30 cellular contexts compared by ENCODE assay signal in genomic region chr10:60643874-60644273, GRCh38.
"Had no signal": no experiment of that assay in that cellular context is flagged by ENCODE, and none has a peak within 500 bp of the region (broad histone marks: within the 10 kb centered on the region; RNA-seq: fewer than 3 reads in every experiment).

No MANE protein-coding gene starts in this region.

- H3K4me2 ChIP-seq: hepatocyte had no signal

- H3K4me1 ChIP-seq: left ventricle myocardium inferior, prostate gland, transverse colon had no signal

- DNase-seq: activated CD4-positive, alpha-beta T cell treated with anti-CD3 and anti-CD28 coated beads for 36 hours; activated CD4-positive, CD25-positive, alpha-beta regulatory T cell; activated effector memory CD4-positive, alpha-beta T cell treated with Interleukin-2 at 50 U/mL for 16 hours; activated naive CD4-positive, alpha-beta T cell treated with Interleukin-2 at 50 U/mL for 16 hours; activated T-cell treated with anti-CD3 and anti-CD28 coated beads for 4 hours; activated T-cell treated with anti-CD3 and anti-CD28 coated beads, Interleukin-2, amount 50 U/mL, for 72 hours; aorta; cerebellar nuclear complex; dorsolateral prefrontal cortex; effector memory CD4-positive, alpha-beta T cell; gastrocnemius medialis; islet precursor cell; left ventricle myocardium inferior; midbrain; naive thymus-derived CD8-positive, alpha-beta T cell; nucleus accumbens; pancreas; retina; stimulated activated CD4-positive, alpha-beta T cell treated with anti-CD3 and anti-CD28 coated beads, Interleukin-4, amount 100 ng/mL, for 24 hours; stimulated activated CD8-positive, alpha-beta memory T cell treated with anti-CD3 and anti-CD28 coated beads, Interleukin-4, amount 100 ng/mL, for 48 hours; stimulated activated naive B cell treated with anti-CD40 and anti-IgM and Interleukin-4, amounts not matched to agents 10 μg/mL and 1 μg/mL and 100 μg/mL, for 72 hours; testis; transverse colon had no signal

- H3K27ac ChIP-seq: cardiac muscle cell, coronary artery, dorsolateral prefrontal cortex, gastrocnemius medialis, hepatocyte, left ventricle myocardium inferior, pancreas, prostate gland, skin epidermis, testis, transverse colon had no signal

- H3K4me3 ChIP-seq: cardiac muscle cell, coronary artery, dorsolateral prefrontal cortex, gastrocnemius medialis, hepatocyte, left ventricle myocardium inferior, lung, pancreas, prostate gland, skin epidermis, testis, transverse colon had no signal

- H3K9me3 ChIP-seq: gastrocnemius medialis, left ventricle myocardium inferior, pancreas, prostate gland, testis, transverse colon had no signal

- H3K36me3 ChIP-seq: cardiac muscle cell, gastrocnemius medialis, left ventricle myocardium inferior, pancreas, prostate gland, transverse colon had no signal

- ATAC-seq: activated CD4-positive, alpha-beta T cell treated with anti-CD3 and anti-CD28 coated beads for 36 hours; activated T-cell treated with anti-CD3 and anti-CD28 coated beads, Interleukin-2, amount 50 U/mL, for 72 hours; gastrocnemius medialis; naive thymus-derived CD8-positive, alpha-beta T cell; pancreas; sciatic nerve; stimulated activated naive B cell treated with anti-CD40 and anti-IgM and Interleukin-4, amounts not matched to agents 10 μg/mL and 1 μg/mL and 100 μg/mL, for 72 hours had no signal

- H2AFZ ChIP-seq: hepatocyte had no signal

- H3K27me3 ChIP-seq: cardiac muscle cell, dorsolateral prefrontal cortex, gastrocnemius medialis, hepatocyte, pancreas, testis, transverse colon had no signal
